Comparison of ENCODE assay signal across 8 cellular contexts in the genomic region with DNA sequence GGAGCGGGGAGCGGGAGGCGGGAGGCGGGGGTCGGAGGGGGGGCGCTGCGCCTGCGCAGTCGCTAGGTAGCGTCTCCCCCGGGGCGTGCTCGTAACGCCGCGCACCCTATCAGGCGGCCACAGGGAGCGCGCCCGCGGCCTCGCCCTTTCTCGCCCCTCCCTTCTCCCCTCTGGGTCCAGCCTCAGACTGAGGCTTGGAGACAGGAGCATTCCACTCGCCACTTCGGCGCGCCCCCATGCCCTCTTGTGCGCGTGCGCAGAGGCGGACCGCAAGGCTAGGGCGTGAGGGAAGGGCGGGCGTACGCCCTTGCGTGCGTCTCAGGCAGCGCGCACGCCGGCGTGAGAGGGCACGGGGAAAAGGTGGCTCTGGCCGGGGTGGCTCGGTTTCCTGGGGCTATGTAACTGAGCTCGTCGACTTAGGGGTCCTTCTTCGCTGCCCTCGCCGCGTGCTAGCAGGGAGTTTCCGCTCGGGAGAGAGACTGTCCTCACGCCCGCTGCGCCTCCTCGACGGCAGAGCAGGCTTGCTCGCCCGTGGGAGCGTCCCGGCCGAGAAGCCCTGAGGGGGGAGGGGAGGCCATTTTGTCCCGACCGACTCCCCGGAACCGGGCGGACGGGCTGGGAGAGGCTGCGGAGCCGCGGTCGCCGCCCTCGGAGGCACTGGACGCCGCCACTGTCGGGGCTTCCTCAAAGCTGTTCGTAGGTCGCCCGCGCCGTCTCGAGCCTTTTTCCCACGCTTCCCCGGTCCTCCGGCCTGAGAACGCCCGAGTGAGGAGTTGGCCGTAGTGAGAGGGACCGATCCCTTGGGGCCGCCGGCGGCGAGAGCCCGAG. TPM values are rescaled to one million over a fixed set of nuclear protein-coding genes. Genes with fewer than 3 reads are reported as not detected.
A peak's percentile ranks its signal among the peaks of the same experiment; 100 is the strongest.
DNase-seq lines count a peak whose midpoint lies in the region; ATAC-seq, FAIRE-seq and TF ChIP-seq lines count a peak whose summit lies in the region.

A gene (plus strand): TSS at position 316 of the 828 bp plus-strand sequence. CDS start 525 bp downstream, outside the sequence.

- H3K9me3 Mint-ChIP-seq in activated naive CD8-positive, alpha-beta T cell treated with anti-CD3 and anti-CD28 coated beads, Interleukin-2, amount 10 ng/mL, durations not matched to agents 7 days and 5 days = no peaks in the 10 kb centered on the region

- H3K27ac ChIP-seq in SU-DHL-6 (ENCODE audit: low read depth, low read length) = peak within 1 kb of the TSS; percentile 72
- peak within 1 kb of the TSS; percentile 97 to 99 (median 98) for H3K27ac ChIP-seq in pancreas
- peak within 1 kb of the TSS; percentile 93 to 97 for H3K27ac ChIP-seq in tibial artery

- TF ChIP-seq POLR2A in GM10847 (IDR thresholded peaks at IDR 0.05; ENCODE audit: extremely low read depth, insufficient read length) = peak; percentile 94

- TF ChIP-seq CTCF in SU-DHL-6 (IDR thresholded peaks at IDR 0.05; ENCODE audit: insufficient read depth, low read length, poor library complexity, severe bottlenecking) = no peak
- TF ChIP-seq CTCF in pancreas (IDR thresholded peaks at IDR 0.05) = no peak
- peak in 1 of 2 experiments; percentile 30 for TF ChIP-seq CTCF in tibial artery (IDR thresholded peaks at IDR 0.05)

- no peaks in the 10 kb centered on the region for H3K9me2 ChIP-seq in SU-DHL-6 (replicated peaks; ENCODE audit: insufficient read depth, low read length)

- H3K36me3 ChIP-seq in SU-DHL-6 (ENCODE audit: low read length) = peaks cover 4% of the 10 kb centered on the region; the same call in 1 of the 2 replicates
- no peaks in the 10 kb centered on the region for H3K36me3 ChIP-seq in pancreas
- H3K36me3 ChIP-seq in tibial artery = peaks cover 0 to 11% (median 0%) of the 10 kb centered on the region in 3 donors

- peak; percentile 93 for ATAC-seq in HG02678 (IDR thresholded peaks at IDR 0.05; ENCODE audit: unreplicated experiment)
- peak; percentile 95 for ATAC-seq in activated naive CD8-positive, alpha-beta T cell treated with anti-CD3 and anti-CD28 coated beads, Interleukin-2, amount 10 ng/mL, durations not matched to agents 7 days and 5 days (ENCODE audit: low read depth)
- ATAC-seq in pancreas = peak; percentile 90 to 96 (median 91)

- peak within 1 kb of the TSS; percentile 87 for H3K9ac ChIP-seq in SU-DHL-6 (ENCODE audit: low read length)

- peak within 1 kb of the TSS; percentile 92 for H3K4me2 ChIP-seq in SU-DHL-6 (ENCODE audit: low read depth, low read length, poor library complexity, severe bottlenecking)

- H3K27me3 Mint-ChIP-seq in activated naive CD8-positive, alpha-beta T cell treated with anti-CD3 and anti-CD28 coated beads, Interleukin-2, amount 10 ng/mL, durations not matched to agents 7 days and 5 days = no peaks in the 10 kb centered on the region

- H3K9me3 ChIP-seq in SU-DHL-6 (ENCODE audit: insufficient read depth, low read length) = no peaks in the 10 kb centered on the region
- no peaks in the 10 kb centered on the region for H3K9me3 ChIP-seq in pancreas
- no peaks in the 10 kb centered on the region for H3K9me3 ChIP-seq in tibial artery

- H3K4me1 ChIP-seq in pancreas (peaks cover 0 to 22% (median 5%) of the 10 kb centered on the region in 3 donors), tibial artery (peaks cover 0 to 40% (median 27%) of the 10 kb centered on the region in 4 donors)

- no peak for FAIRE-seq in pancreas (lab: Jason Lieb, UNC)

- peak within 1 kb of the TSS; percentile 77 for H3K4me3 ChIP-seq in SU-DHL-6 (ENCODE audit: insufficient read depth, low read length, poor library complexity, severe bottlenecking)
- peak within 1 kb of the TSS; percentile 72 to 84 (median 82) for H3K4me3 ChIP-seq in pancreas
- H3K4me3 ChIP-seq in tibial artery = peak within 1 kb of the TSS; percentile 93 to 94

- peak within 1 kb of the TSS; percentile 97 for H3K4me3 Mint-ChIP-seq in activated naive CD8-positive, alpha-beta T cell treated with anti-CD3 and anti-CD28 coated beads, Interleukin-2, amount 10 ng/mL, durations not matched to agents 7 days and 5 days

- H3K27me3 ChIP-seq in SU-DHL-6 (ENCODE audit: low read length) (no peaks in the 10 kb centered on the region), pancreas (no peaks in the 10 kb centered on the region), tibial artery (no peaks in the 10 kb centered on the region)

- H3K79me2 ChIP-seq in SU-DHL-6 (ENCODE audit: insufficient read depth, low read length) = peaks cover 50% of the 10 kb centered on the region

- peak; percentile 98 for DNase-seq in NCI-H128 (lab: John Stamatoyannopoulos, UW; ENCODE audit: unreplicated experiment)
- peak; percentile 100 for DNase-seq in activated naive CD8-positive, alpha-beta T cell treated with anti-CD3 and anti-CD28 coated beads, Interleukin-2, amount 10 ng/mL, durations not matched to agents 7 days and 5 days
- DNase-seq in head of caudate nucleus = peak; percentile 95 to 100 (median 99)
- DNase-seq in pancreas = peak; percentile 98 to 100 (median 99)
- DNase-seq in tibial artery = peak; percentile 98 to 100

- intact Hi-C loops in head of caudate nucleus (cut with DNase I) = loop anchor here (5.0 kb wide), 2 partner anchors 52 to 157 kb away; a partner anchor contains a TSS
- intact Hi-C loops in pancreas (cut with DNase I) = no loop called here
- intact Hi-C loops in tibial artery (cut with DNase I; ENCODE audit: low total_unique reads) = loop anchor here (5.0 kb wide), 2 partner anchors 42 to 157 kb away; a partner anchor contains a TSS

- peaks cover 18% of the 10 kb centered on the region for H4K20me1 ChIP-seq in SU-DHL-6 (ENCODE audit: low read depth, low read length)

- H2AFZ ChIP-seq in SU-DHL-6 (ENCODE audit: low read depth, low read length, severe bottlenecking) = peak within 1 kb of the TSS; percentile 94

- H3K4me1 Mint-ChIP-seq in activated naive CD8-positive, alpha-beta T cell treated with anti-CD3 and anti-CD28 coated beads, Interleukin-2, amount 10 ng/mL, durations not matched to agents 7 days and 5 days = peaks cover 28% of the 10 kb centered on the region

- POLR2A ChIA-PET in activated naive CD8-positive, alpha-beta T cell treated with anti-CD3 and anti-CD28 coated beads, Interleukin-2, amount 10 ng/mL, durations not matched to agents 7 days and 5 days (lab: Charles Lee) = interaction anchor here (0.6 to 3.8 kb wide), 8 partner anchors 9 to 155 kb away, joined by 3 to 18 read pairs (median 4); a partner anchor contains a TSS

- 0 to 1% methylated on average over 69 to 95 of the region's 97 CpGs for WGBS in pancreas, 2 donors

- H3F3A ChIP-seq in SU-DHL-6 (ENCODE audit: insufficient read depth) = no peaks in the 10 kb centered on the region

- H3K27ac Mint-ChIP-seq in activated naive CD8-positive, alpha-beta T cell treated with anti-CD3 and anti-CD28 coated beads, Interleukin-2, amount 10 ng/mL, durations not matched to agents 7 days and 5 days = peak within 1 kb of the TSS; percentile 94

- peaks cover 16% of the 10 kb centered on the region for H3K36me3 Mint-ChIP-seq in activated naive CD8-positive, alpha-beta T cell treated with anti-CD3 and anti-CD28 coated beads, Interleukin-2, amount 10 ng/mL, durations not matched to agents 7 days and 5 days

RNA-seq across cellular contexts. Expression of the gene that starts here (rescaled TPM):
- total RNA-seq in activated naive CD8-positive, alpha-beta T cell treated with anti-CD3 and anti-CD28 coated beads, Interleukin-2, amount 10 ng/mL, durations not matched to agents 7 days and 5 days = 10 to 100 TPM; 88.0 to 89.7 TPM
- 10 to 100 TPM; 27.4 to 62.9 (median 50.0) TPM for total RNA-seq in pancreas
- polyA plus RNA-seq in pancreas = 10 to 100 TPM; 16.5 to 29.1 TPM

Comparison
In these comparisons a context has a peak if more than half of its experiments do, and no peak if none do; other contexts are left out.
1. Peak in every context shown above with its lines: DNase-seq, ATAC-seq, H3K4me3 ChIP-seq and H3K27ac ChIP-seq.
2. intact Hi-C loops: an anchor here in head of caudate nucleus (5.0 kb wide) and tibial artery (5.0 kb wide); none called in pancreas.